In the genomic region with DNA sequence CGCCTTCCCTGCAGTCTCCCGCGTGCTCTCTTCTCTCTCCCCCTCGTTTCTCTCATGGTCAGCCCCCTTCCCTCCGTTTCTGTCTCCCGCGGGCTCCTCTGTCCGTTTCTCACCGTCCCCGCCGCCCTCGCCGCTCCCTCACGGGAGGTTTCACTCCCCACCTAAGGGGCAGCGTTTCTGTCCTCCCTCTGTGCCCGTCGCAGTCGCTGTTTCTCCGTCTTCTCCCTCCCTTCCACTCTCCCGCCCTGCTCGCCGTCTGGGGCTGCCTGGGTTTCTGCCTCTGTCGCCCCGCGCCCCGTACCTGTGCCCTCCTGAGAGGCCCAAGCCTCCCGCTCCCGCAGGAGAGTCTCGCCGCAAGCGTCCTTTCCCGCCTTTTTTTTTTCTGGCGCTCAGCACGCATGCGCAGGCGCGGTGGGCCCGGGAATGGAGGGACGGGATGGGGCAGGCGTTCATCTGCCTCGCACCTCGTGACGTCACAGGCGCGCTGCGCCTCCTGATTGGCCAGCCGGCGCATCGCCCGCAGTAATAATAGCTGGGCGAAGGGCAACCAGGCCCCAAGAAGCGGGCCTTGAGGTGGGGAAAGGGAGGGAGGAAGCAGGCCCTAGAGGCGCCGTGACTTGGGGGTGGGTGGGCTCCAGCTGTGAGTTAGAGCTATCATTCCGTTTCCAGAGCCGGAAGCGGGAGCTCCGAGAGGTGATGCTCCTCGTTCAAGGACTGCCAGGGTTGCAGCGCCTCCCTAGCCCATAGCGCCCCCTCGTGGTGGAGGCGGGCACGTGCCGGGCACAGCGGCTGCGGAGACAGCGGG, we compare ENCODE assay signal across 8 cellular contexts. TPM values are rescaled to one million over a fixed set of nuclear protein-coding genes. Genes with fewer than 3 reads are reported as not detected.
DNase-seq lines count a peak whose midpoint lies in the region; ATAC-seq and TF ChIP-seq lines count a peak whose summit lies in the region.

No MANE protein-coding gene starts in this region.

- TF ChIP-seq CTCF in BE2C (IDR thresholded peaks at IDR 0.05; ENCODE audit: low read depth, low read length) (peak; percentile 90), colonic mucosa (IDR thresholded peaks at IDR 0.05) (peak; percentile 98), left lung (IDR thresholded peaks at IDR 0.05) (peak; percentile 96 to 100)

- ATAC-seq in HG03439 (IDR thresholded peaks at IDR 0.05; ENCODE audit: unreplicated experiment): peak; percentile 90
- peak; percentile 98 for ATAC-seq in left lung

- no peaks in the 10 kb centered on the region for H3K4me1 ChIP-seq in BE2C
- H3K4me1 ChIP-seq in colonic mucosa: no peaks in the 10 kb centered on the region
- peaks cover 4 to 12% of the 10 kb centered on the region in 2 donors for H3K4me1 ChIP-seq in left lung

- peak; percentile 95 for DNase-seq in BE2C
- peak; percentile 53 for DNase-seq in NCI-H510A (lab: John Stamatoyannopoulos, UW)
- peak; percentile 91 to 93 for DNase-seq in activated CD4-positive, alpha-beta T cell treated with anti-CD3 and anti-CD28 coated beads for 4 hours
- peak; percentile 86 for DNase-seq in colonic mucosa
- peak; percentile 92 to 96 for DNase-seq in left lung
- DNase-seq in stimulated activated CD4-positive, alpha-beta T cell treated with anti-CD3 and anti-CD28 coated beads, Interleukin-2, amount 100 ng/mL, for 4 hours (ENCODE audit: low read depth): peak; percentile 89

- peak overlapping the region in 1 of 2 donors; percentile 24 for H3K9ac ChIP-seq in colonic mucosa (ENCODE audit: low read depth in 2 of 2, low read length in 2 of 2)

- intact Hi-C loops in colonic mucosa (cut with DNase I): loop anchor here (2.0 to 5.0 kb wide), 2 partner anchors 36 to 363 kb away; no protein-coding TSS in a partner anchor
- intact Hi-C loops in left lung (cut with DNase I): no loop called here

- H3K4me3 ChIP-seq in BE2C (ENCODE audit: low read depth, low read length) (peak overlapping the region; percentile 34; the same call in 1 of the 2 replicates), colonic mucosa (peak overlapping the region; percentile 31), left lung (peak overlapping the region; percentile 28 to 45)

- H3K27me3 ChIP-seq in BE2C (no peaks in the 10 kb centered on the region), colonic mucosa (no peaks in the 10 kb centered on the region), left lung (no peaks in the 10 kb centered on the region)

- peak overlapping the region; percentile 23 for H3K27ac ChIP-seq in colonic mucosa
- H3K27ac ChIP-seq in left lung: peak overlapping the region in 1 of 2 donors; percentile 75

- H3K9me3 ChIP-seq in BE2C (peaks cover 4% of the 10 kb centered on the region), colonic mucosa (no peaks in the 10 kb centered on the region), left lung (no peaks in the 10 kb centered on the region)

- no peaks in the 10 kb centered on the region for H3K36me3 ChIP-seq in BE2C
- no peaks in the 10 kb centered on the region for H3K36me3 ChIP-seq in colonic mucosa
- no peaks in the 10 kb centered on the region for H3K36me3 ChIP-seq in left lung

- TF ChIP-seq POLR2A in GM19099 (IDR thresholded peaks at IDR 0.05; ENCODE audit: extremely low read depth, insufficient read length, low read depth): peak; percentile 31

RNA-seq across cellular contexts. Expression of gene SSC5D, which starts 15.4 kb away (rescaled TPM):
- 0.37 TPM for polyA plus RNA-seq in BE2C (2012; ENCODE audit: insufficient read depth, insufficient read length, low read depth)
- 1 to 10 TPM; 2.2 to 7.4 TPM for total RNA-seq in colonic mucosa
- 10 to 100 TPM in 1 of 2 donors, 1 to 10 TPM in 1; 5.3 to 45.9 TPM for total RNA-seq in left lung

RNA-seq across cellular contexts. Expression of gene NAT14, which starts 18.7 kb away (rescaled TPM):
- polyA plus RNA-seq in BE2C (2012; ENCODE audit: insufficient read depth, insufficient read length, low read depth): 169 TPM
- total RNA-seq in colonic mucosa: 1 to 10 TPM; 4.9 to 7.7 TPM
- total RNA-seq in left lung: 10 to 100 TPM; 22.9 to 37.2 TPM

RNA-seq across cellular contexts. Expression of gene ZNF628, which starts 27.2 kb away (rescaled TPM):
- 18.3 TPM for polyA plus RNA-seq in BE2C (2012; ENCODE audit: insufficient read depth, insufficient read length, low read depth)
- total RNA-seq in colonic mucosa: 1 to 10 TPM; 8.6 to 8.9 TPM
- total RNA-seq in left lung: 1 to 10 TPM; 8.7 to 9.5 TPM

RNA-seq across cellular contexts. Expression of gene SBK2, which starts 33.3 kb away (rescaled TPM):
- not detected for polyA plus RNA-seq in BE2C (2012; ENCODE audit: insufficient read depth, insufficient read length, low read depth)
- total RNA-seq in colonic mucosa: not detected
- not detected for total RNA-seq in left lung

RNA-seq across cellular contexts. Expression of gene C19orf85, which starts 39.1 kb away (rescaled TPM):
- not detected for polyA plus RNA-seq in BE2C (2012; ENCODE audit: insufficient read depth, insufficient read length, low read depth)
- total RNA-seq in colonic mucosa (not detected), left lung (not detected)
